ENCODE assay signal across 14 cellular contexts in the genomic region with DNA sequence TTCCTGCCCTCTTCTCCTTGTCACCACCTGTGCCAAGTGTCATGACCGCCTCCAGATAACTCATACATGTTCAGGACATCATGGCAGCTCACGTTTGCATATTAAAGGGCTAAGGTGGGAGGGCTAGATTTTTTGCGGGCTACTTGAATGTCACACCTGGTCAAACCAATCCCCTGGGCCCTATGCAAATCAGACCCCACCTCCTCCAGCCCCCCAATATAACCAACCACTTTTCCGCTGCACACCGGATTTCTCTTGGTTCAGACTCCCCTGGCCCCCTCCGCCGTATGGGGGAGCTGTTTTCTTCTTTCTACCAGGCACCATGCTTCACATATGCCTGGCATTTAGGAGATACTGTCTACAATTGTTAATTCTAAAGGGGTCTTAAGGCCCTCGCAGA. TPM values are rescaled to one million over a fixed set of nuclear protein-coding genes. Genes with fewer than 3 reads are reported as not detected.
DNase-seq lines count a peak whose midpoint lies in the region; ATAC-seq, FAIRE-seq and TF ChIP-seq lines count a peak whose summit lies in the region.
"Had no signal": no experiment of that assay in that cellular context is flagged by ENCODE, and none has a peak within 500 bp of the region (broad histone marks: within the 10 kb centered on the region; RNA-seq: fewer than 3 reads in every experiment).

No MANE protein-coding gene starts in this region.

- H3K9ac ChIP-seq in ES-I3 (ENCODE audit: low read depth, low read length) (peak overlapping the region; percentile 46; the same call in 1 of the 2 replicates), liver (ENCODE audit: low read depth in 1 of 2, low read length in 2 of 2) (no peak overlapping the region), PC-3 (ENCODE audit: low read length) (no peak overlapping the region)

- DNase-seq in OCI-LY7 (ENCODE audit: low spot score), result peak; percentile 78
- DNase-seq in PC-3, result no peak
- DNase-seq in pancreas, result no peak
- DNase-seq: left colon; naive thymus-derived CD4-positive, alpha-beta T cell; retina; stimulated activated CD4-positive, alpha-beta T cell treated with anti-CD3 and anti-CD28 coated beads, Interleukin-4, amount 100 ng/mL, for 1 hour had no signal

- H3K79me2 ChIP-seq in OCI-LY7 (ENCODE audit: insufficient read depth, low read depth, low read length) (no peaks in the 10 kb centered on the region), PC-3 (ENCODE audit: low read length) (no peaks in the 10 kb centered on the region)

- H3K36me3 ChIP-seq in ES-I3 (ENCODE audit: insufficient read depth, low read length) (no peaks in the 10 kb centered on the region), OCI-LY7 (ENCODE audit: insufficient read depth, low read length) (no peaks in the 10 kb centered on the region), liver (ENCODE audit: control insufficient read depth in 4 of 4, insufficient read depth in 3 of 4, low read depth in 1 of 4, low read length in 3 of 4) (peaks cover 0 to under 1% (median 0%) of the 10 kb centered on the region in 4 donors), PC-3 (ENCODE audit: low read depth, low read length) (no peaks in the 10 kb centered on the region; the same call in 1 of the 2 replicates), pancreas (no peaks in the 10 kb centered on the region)
- H3K36me3 ChIP-seq: gastroesophageal sphincter had no signal

- POLR2A ChIA-PET in OCI-LY7 (lab: Charles Lee) (interaction anchor here (0.6 to 1.5 kb wide), 7 partner anchors 15 to 496 kb away, joined by 3 to 8 read pairs (median 3); no protein-coding TSS in a partner anchor), PC-3 (lab: Charles Lee; ENCODE audit: unreplicated experiment) (no interaction called here)

- no peak for TF ChIP-seq RAD21 in liver (IDR thresholded peaks at IDR 0.05)

- H3K4me3 ChIP-seq in OCI-LY7 (ENCODE audit: low read depth, low read length, poor library complexity, severe bottlenecking), result peak overlapping the region; percentile 22
- H3K4me3 ChIP-seq in liver (ENCODE audit: low read depth in 1 of 3, low read length in 3 of 3), result no peak overlapping the region
- H3K4me3 ChIP-seq in PC-3 (ENCODE audit: low read length), result no peak overlapping the region
- no peak overlapping the region for H3K4me3 ChIP-seq in pancreas
- H3K4me3 ChIP-seq: gastroesophageal sphincter had no signal

- WGBS in liver, result 92% methylated on average over 8 of the region's 8 CpGs
- whole genome bisulfite sequencing in pancreas, 2 donors, result 85% methylated on average over 8 of the region's 8 CpGs

- BruUV-seq in OCI-LY7 (replicated peaks; lab: Mats Ljungman, UMichigan), result no TSS peak
- BruUV-seq in PC-3 (replicated peaks; lab: Mats Ljungman, UMichigan), result no TSS peak

- ATAC-seq in HG03095 (IDR thresholded peaks at IDR 0.05; ENCODE audit: unreplicated experiment), result no peak
- no peak for ATAC-seq in PC-3
- no peak for ATAC-seq in pancreas
- ATAC-seq: gastroesophageal sphincter had no signal

- peak overlapping the region; percentile 95 for H2AFZ ChIP-seq in OCI-LY7 (ENCODE audit: low read length)
- H2AFZ ChIP-seq in PC-3 (ENCODE audit: low read length), result no peak overlapping the region

- no peak for FAIRE-seq in pancreas (lab: Jason Lieb, UNC)
- FAIRE-seq: endometrium, urothelium cell line had no signal

- H3F3A ChIP-seq in PC-3 (ENCODE audit: low read length, unreplicated experiment), result no peaks in the 10 kb centered on the region

- peak overlapping the region; percentile 55 for H3K27ac ChIP-seq in OCI-LY7 (ENCODE audit: low read depth, low read length, poor library complexity, severe bottlenecking)
- peak overlapping the region; percentile 88 to 95 for H3K27ac ChIP-seq in liver (ENCODE audit: low read depth in 1 of 2, low read length in 2 of 2)
- no peak overlapping the region for H3K27ac ChIP-seq in PC-3 (ENCODE audit: low read length)
- no peak overlapping the region for H3K27ac ChIP-seq in pancreas
- H3K27ac ChIP-seq: gastroesophageal sphincter, RWPE1 had no signal

- intact Hi-C loops in OCI-LY7 (cut with micrococcal nuclease; ENCODE audit: unreplicated experiment), result no loop called here
- intact Hi-C loops in PC-3 (cut with micrococcal nuclease), result no loop called here
- intact Hi-C loops in pancreas (cut with DNase I), result no loop called here

- no peaks in the 10 kb centered on the region for H3K9me3 ChIP-seq in ES-I3 (ENCODE audit: control insufficient read depth, insufficient read depth, low read length)
- H3K9me3 ChIP-seq in OCI-LY7 (ENCODE audit: low read length), result no peaks in the 10 kb centered on the region
- no peaks in the 10 kb centered on the region for H3K9me3 ChIP-seq in liver (ENCODE audit: control insufficient read depth in 4 of 4, low read length in 3 of 4)
- no peaks in the 10 kb centered on the region for H3K9me3 ChIP-seq in PC-3 (ENCODE audit: low read length)
- no peaks in the 10 kb centered on the region for H3K9me3 ChIP-seq in pancreas
- H3K9me3 ChIP-seq: gastroesophageal sphincter had no signal

- H3K4me2 ChIP-seq in OCI-LY7 (ENCODE audit: low read length) (peak overlapping the region; percentile 58), PC-3 (ENCODE audit: low read length) (no peak overlapping the region)

- peak; percentile 48 for TF ChIP-seq CTCF in OCI-LY7 (conservative IDR thresholded peaks at IDR 0.05; ENCODE audit: low read length)
- TF ChIP-seq CTCF in liver (IDR thresholded peaks at IDR 0.05; ENCODE audit: low read depth, low read length, missing input control), result no peak
- no peak for TF ChIP-seq CTCF in PC-3 (conservative IDR thresholded peaks at IDR 0.05; ENCODE audit: low read depth, low read length)
- TF ChIP-seq CTCF in pancreas (IDR thresholded peaks at IDR 0.05), result no peak

- H3K27me3 ChIP-seq in liver (ENCODE audit: control insufficient read depth in 4 of 4, insufficient read depth in 4 of 4, low read length in 3 of 4) (no peaks in the 10 kb centered on the region), PC-3 (ENCODE audit: low read length) (no peaks in the 10 kb centered on the region), pancreas (no peaks in the 10 kb centered on the region)
- H3K27me3 ChIP-seq: gastroesophageal sphincter had no signal

- H3K9me2 ChIP-seq in OCI-LY7 (ENCODE audit: insufficient read depth, low read length) (no peaks in the 10 kb centered on the region), PC-3 (replicated peaks; ENCODE audit: low read length) (no peaks in the 10 kb centered on the region)

- H4K20me1 ChIP-seq in OCI-LY7 (ENCODE audit: insufficient read depth, low read length) (no peaks in the 10 kb centered on the region), PC-3 (ENCODE audit: low read length) (no peaks in the 10 kb centered on the region)

- H3K4me1 ChIP-seq in ES-I3 (ENCODE audit: insufficient read depth, low read length), result peaks cover 10% of the 10 kb centered on the region
- peaks cover 59% of the 10 kb centered on the region for H3K4me1 ChIP-seq in OCI-LY7 (ENCODE audit: insufficient read depth, low read length, poor library complexity, severe bottlenecking)
- H3K4me1 ChIP-seq in liver (ENCODE audit: control insufficient read depth in 4 of 4, insufficient read depth in 4 of 4, low read length in 3 of 4), result peaks cover 20 to 81% (median 48%) of the 10 kb centered on the region in 4 donors
- peaks cover 12% of the 10 kb centered on the region for H3K4me1 ChIP-seq in PC-3 (ENCODE audit: insufficient read depth, low read length)
- peaks cover 12 to 18% (median 15%) of the 10 kb centered on the region in 3 donors for H3K4me1 ChIP-seq in pancreas

- CTCF ChIA-PET in OCI-LY7 (lab: Charles Lee; ENCODE audit: unreplicated experiment) (no interaction called here), PC-3 (lab: Charles Lee) (interaction anchor here (0.8 kb wide), 1 partner anchor 14 kb away, joined by 7 read pairs; no protein-coding TSS in a partner anchor)

TF ChIP-seq in liver, 16 proteins besides CTCF, POLR2A, EP300 and RAD21:
- no peak for TF ChIP-seq SP1 (IDR thresholded peaks at IDR 0.05)
- no peak for TF ChIP-seq MAX (IDR thresholded peaks at IDR 0.05)
- no peak for TF ChIP-seq RXRA (IDR thresholded peaks at IDR 0.05)
- no peak for TF ChIP-seq ATF3 (IDR thresholded peaks at IDR 0.05)

RNA-seq across cellular contexts. Expression of gene UPB1, which starts 12.6 kb away (rescaled TPM):
- total RNA-seq in OCI-LY7 (2014; rRNA removed; shearing (Covaris generic)), result 0.13 and 0.69 TPM in 2 replicates
- total RNA-seq in OCI-LY7 (2022) (0.70 and 0.85 TPM in 2 replicates), liver (10 to 100 TPM in 1 of 2 donors, 1 to 10 TPM in 1; 7.1 to 67.6 TPM), PC-3 (2014; rRNA removed) (0.29 TPM in 1 of 2 replicates, not detected in the other), pancreas (under 1 TPM; 0.08 to 0.32 (median 0.21) TPM)
- polyA plus RNA-seq in liver (100 to 1,000 TPM in 1 of 2 donors, 10 to 100 TPM in 1; 50.0 to 115 TPM), pancreas (1 to 10 TPM in 1 of 2 donors, under 1 TPM in 1; 0.30 to 2.3 TPM)

RNA-seq across cellular contexts. Expression of gene GUCD1, which starts 47.2 kb away (rescaled TPM):
- total RNA-seq in OCI-LY7 (2014; rRNA removed; shearing (Covaris generic)), result 80.4 and 144 TPM in 2 replicates
- total RNA-seq in OCI-LY7 (2022) (114 and 129 TPM in 2 replicates), liver (100 to 1,000 TPM; 176 to 202 TPM), PC-3 (2014; rRNA removed) (63.5 and 65.8 TPM in 2 replicates), pancreas (10 to 100 TPM; 41.0 to 55.2 (median 46.3) TPM)
- polyA plus RNA-seq in liver (100 to 1,000 TPM; 118 to 182 TPM), pancreas (10 to 100 TPM; 39.9 to 41.1 TPM)

RNA-seq across cellular contexts. Expression of gene SNRPD3, which starts 48.1 kb away (rescaled TPM):
- 264 and 278 TPM in 2 replicates for total RNA-seq in OCI-LY7 (2014; rRNA removed; shearing (Covaris generic))
- total RNA-seq in OCI-LY7 (2022) (153 and 166 TPM in 2 replicates), liver (100 to 1,000 TPM in 1 of 2 donors, 10 to 100 TPM in 1; 91.3 to 128 TPM), PC-3 (2014; rRNA removed) (175 and 270 TPM in 2 replicates), pancreas (10 to 100 TPM; 15.9 to 36.1 (median 27.8) TPM)
- polyA plus RNA-seq in liver (10 to 100 TPM; 57.2 to 80.6 TPM), pancreas (10 to 100 TPM; 30.6 to 58.1 TPM)

Comparison
In these comparisons a context has a peak if more than half of its experiments do, and no peak if none do; other contexts are left out.
1. H3K27ac ChIP-seq: peak in OCI-LY7 (single experiment) and liver (2 of 2); none in PC-3 (single experiment) and pancreas (0 of 4).